ENCODE assay signal across 15 cellular contexts in genomic region chr11:63663809-63664208, GRCh38. TPM values are rescaled to one million over a fixed set of nuclear protein-coding genes. Genes with fewer than 3 reads are reported as not detected.
DNase-seq lines count a peak whose midpoint lies in the region; ATAC-seq and TF ChIP-seq lines count a peak whose summit lies in the region.
"Had no signal": no experiment of that assay in that cellular context is flagged by ENCODE, and none has a peak within 500 bp of the region (broad histone marks: within the 10 kb centered on the region; RNA-seq: fewer than 3 reads in every experiment).

No MANE protein-coding gene starts in this region.

- H3K27ac ChIP-seq in RWPE2 (ENCODE audit: poor library complexity, severe bottlenecking) (peak overlapping the region; percentile 65), trophoblast cell (ENCODE audit: low read depth, low read length) (peak overlapping the region; percentile 19), stomach (peak overlapping the region in 2 of 5 donors; percentile 29 to 44), upper lobe of right lung (no peak overlapping the region)

- H2BK120ac ChIP-seq in trophoblast cell (ENCODE audit: insufficient read depth, low read length, poor library complexity): no peak overlapping the region

- no peak for TF ChIP-seq CTCF in RWPE2 (IDR thresholded peaks at IDR 0.05; ENCODE audit: poor library complexity, severe bottlenecking)
- TF ChIP-seq CTCF in epithelial cell of esophagus (IDR thresholded peaks at IDR 0.05; ENCODE audit: insufficient read depth, low read depth, low read length, missing control alignments): no peak
- no peak for TF ChIP-seq CTCF in progenitor cell of endocrine pancreas (IDR thresholded peaks at IDR 0.05; ENCODE audit: unreplicated experiment)
- no peak for TF ChIP-seq CTCF in stomach (IDR thresholded peaks at IDR 0.05)
- no peak for TF ChIP-seq CTCF in upper lobe of right lung (IDR thresholded peaks at IDR 0.05)

- no peak overlapping the region for H4K8ac ChIP-seq in trophoblast cell (ENCODE audit: low read depth, low read length)

- no peaks in the 10 kb centered on the region for H3K79me2 ChIP-seq in trophoblast cell (ENCODE audit: control insufficient read depth, insufficient read depth, low read length, poor library complexity)

- no peak overlapping the region for H3K9ac ChIP-seq in trophoblast cell (ENCODE audit: low read length)

- H3K36me3 ChIP-seq in RWPE2 (ENCODE audit: low read depth): peaks cover 46% of the 10 kb centered on the region
- H3K36me3 ChIP-seq in trophoblast cell (ENCODE audit: control insufficient read depth in 1 of 2, insufficient read depth in 2 of 2, low read length in 2 of 2): peaks cover 0 to 3% of the 10 kb centered on the region in 2 experiments
- H3K36me3 ChIP-seq in stomach: peaks cover 0 to 10% (median 4%) of the 10 kb centered on the region in 4 donors
- H3K36me3 ChIP-seq in upper lobe of right lung: peaks cover 2% of the 10 kb centered on the region

- no peak overlapping the region for H3K23ac ChIP-seq in trophoblast cell (ENCODE audit: low read length)

- H2AFZ ChIP-seq in trophoblast cell (ENCODE audit: insufficient read depth, low read length, poor library complexity): no peak overlapping the region

- WGBS in trophoblast cell (ENCODE audit: extremely low coverage, insufficient coverage, insufficient read length): no CpG with 5 or more reads among the region's 1 CpG
- WGBS in stomach, 5 donors: 0% methylated on average over 1 of the region's 1 CpG

- no peak overlapping the region for H2BK5ac ChIP-seq in trophoblast cell (ENCODE audit: low read depth, low read length, poor library complexity)

- TF ChIP-seq POLR2A in stomach (IDR thresholded peaks at IDR 0.05): no peak

- H2AK5ac ChIP-seq in trophoblast cell (ENCODE audit: low read length): no peak overlapping the region

- no peak overlapping the region for H3K14ac ChIP-seq in trophoblast cell (ENCODE audit: low read length)

- TF ChIP-seq EP300 in stomach (IDR thresholded peaks at IDR 0.05): no peak

- H3K4me1 ChIP-seq in RWPE2 (ENCODE audit: insufficient read depth, poor library complexity, severe bottlenecking) (peaks cover 38% of the 10 kb centered on the region), trophoblast cell (ENCODE audit: control insufficient read depth in 1 of 2, insufficient read depth in 2 of 2, low read length in 2 of 2) (peaks cover 4 to 8% of the 10 kb centered on the region in 2 experiments), stomach (peaks cover 25 to 77% (median 53%) of the 10 kb centered on the region in 4 donors), upper lobe of right lung (peaks cover 42% of the 10 kb centered on the region)

- H3K27me3 ChIP-seq in RWPE2 (ENCODE audit: insufficient read depth, poor library complexity, severe bottlenecking): no peaks in the 10 kb centered on the region
- no peaks in the 10 kb centered on the region for H3K27me3 ChIP-seq in trophoblast cell (ENCODE audit: insufficient read depth, low read length)
- no peaks in the 10 kb centered on the region for H3K27me3 ChIP-seq in stomach
- no peaks in the 10 kb centered on the region for H3K27me3 ChIP-seq in upper lobe of right lung

- H3K27me3 Mint-ChIP-seq in progenitor cell of endocrine pancreas: no peaks in the 10 kb centered on the region
- H3K27me3 Mint-ChIP-seq: activated naive CD8-positive, alpha-beta T cell treated with anti-CD3 and anti-CD28 coated beads, Interleukin-2, amount 50 U/mL, for 24 hours had no signal

- no peak overlapping the region for H3K27ac Mint-ChIP-seq in progenitor cell of endocrine pancreas
- H3K27ac Mint-ChIP-seq: activated naive CD8-positive, alpha-beta T cell treated with anti-CD3 and anti-CD28 coated beads, Interleukin-2, amount 50 U/mL, for 24 hours had no signal

- peak; percentile 62 for ATAC-seq in RWPE2 (ENCODE audit: low read depth)
- ATAC-seq in upper lobe of right lung: no peak
- ATAC-seq: activated naive CD8-positive, alpha-beta T cell treated with anti-CD3 and anti-CD28 coated beads, Interleukin-2, amount 50 U/mL, for 24 hours had no signal

- H3K4me2 ChIP-seq in trophoblast cell (ENCODE audit: low read length): no peak overlapping the region

- H3K4me1 Mint-ChIP-seq in progenitor cell of endocrine pancreas (ENCODE audit: low read depth): no peaks in the 10 kb centered on the region

- DNase-seq in ELR (ENCODE audit: low read depth) (peak; percentile 88), RWPE2 (ENCODE audit: low spot score) (no peak), epithelial cell of esophagus (ENCODE audit: low read depth) (peak; percentile 81), trophoblast cell (no peak), progenitor cell of endocrine pancreas (ENCODE audit: low spot score, unreplicated experiment) (no peak), stomach (no peak), OCI-M1 (lab: John Stamatoyannopoulos, UW) (no peak), upper lobe of right lung (no peak)
- DNase-seq: activated naive CD8-positive, alpha-beta T cell treated with anti-CD3 and anti-CD28 coated beads, Interleukin-2, amount 50 U/mL, for 24 hours; activated T-cell treated with anti-CD3 and anti-CD28 coated beads for 4 hours; effector CD4-positive, alpha-beta T cell; GOT3; NCI-H1417 treated with DMSO at 0.1 percent for 48 hours; NCI-H526 treated with DMSO at 0.1 percent for 48 hours; retina had no signal

- no peak overlapping the region for H3K4ac ChIP-seq in trophoblast cell (ENCODE audit: low read depth, low read length)

- H2BK12ac ChIP-seq in trophoblast cell (ENCODE audit: low read length): no peak overlapping the region

- H3K4me3 Mint-ChIP-seq in progenitor cell of endocrine pancreas (ENCODE audit: low read depth): no peak overlapping the region
- H3K4me3 Mint-ChIP-seq: activated naive CD8-positive, alpha-beta T cell treated with anti-CD3 and anti-CD28 coated beads, Interleukin-2, amount 50 U/mL, for 24 hours had no signal

- H3K18ac ChIP-seq in trophoblast cell (ENCODE audit: low read length): no peak overlapping the region

- H4K91ac ChIP-seq in trophoblast cell (ENCODE audit: low read depth, low read length): no peak overlapping the region

- no peaks in the 10 kb centered on the region for H3K9me3 ChIP-seq in RWPE2 (ENCODE audit: severe bottlenecking)
- no peaks in the 10 kb centered on the region for H3K9me3 ChIP-seq in trophoblast cell (ENCODE audit: insufficient read depth, low read depth, low read length)
- no peaks in the 10 kb centered on the region for H3K9me3 ChIP-seq in stomach
- H3K9me3 ChIP-seq in upper lobe of right lung: no peaks in the 10 kb centered on the region

- intact Hi-C loops in stomach (cut with DNase I; ENCODE audit: low total_unique reads) (no loop called here), upper lobe of right lung (cut with DNase I) (no loop called here)

- no peaks in the 10 kb centered on the region for H3K36me3 Mint-ChIP-seq in progenitor cell of endocrine pancreas (ENCODE audit: insufficient read depth)

- no peak overlapping the region for H4K12ac ChIP-seq in trophoblast cell (ENCODE audit: low read depth, low read length)

- H3K79me1 ChIP-seq in trophoblast cell (ENCODE audit: low read length): no peaks in the 10 kb centered on the region

- no peaks in the 10 kb centered on the region for H3K9me3 Mint-ChIP-seq in progenitor cell of endocrine pancreas (ENCODE audit: low read depth)
- H3K9me3 Mint-ChIP-seq: activated naive CD8-positive, alpha-beta T cell treated with anti-CD3 and anti-CD28 coated beads, Interleukin-2, amount 50 U/mL, for 24 hours had no signal

- H3K4me3 ChIP-seq in RWPE2 (ENCODE audit: severe bottlenecking): no peak overlapping the region
- H3K4me3 ChIP-seq in epithelial cell of esophagus (ENCODE audit: low read length): no peak overlapping the region
- no peak overlapping the region for H3K4me3 ChIP-seq in trophoblast cell (ENCODE audit: low read depth, low read length)
- no peak overlapping the region for H3K4me3 ChIP-seq in stomach
- no peak overlapping the region for H3K4me3 ChIP-seq in upper lobe of right lung

RNA-seq across cellular contexts. Expression of gene ATL3, which starts 7.4 kb away (rescaled TPM):
- 17.6 and 18.0 TPM in 2 replicates for polyA plus RNA-seq in trophoblast cell (2013)
- total RNA-seq in progenitor cell of endocrine pancreas (9.4 and 11.7 TPM in 2 replicates), stomach (10 to 100 TPM; 10.1 to 99.3 (median 53.5) TPM), upper lobe of right lung (78.6 TPM)
- 10 to 100 TPM in 1 of 3 donors, 1 to 10 TPM in 2; 5.7 to 17.7 (median 8.0) TPM for polyA plus RNA-seq in stomach

RNA-seq across cellular contexts. Expression of gene RTN3, which starts 17.5 kb away (rescaled TPM):
- polyA plus RNA-seq in trophoblast cell (2013): 186 and 191 TPM in 2 replicates
- total RNA-seq in progenitor cell of endocrine pancreas: 151 and 159 TPM in 2 replicates
- 10 to 100 TPM; 22.2 to 83.8 (median 28.6) TPM for total RNA-seq in stomach
- polyA plus RNA-seq in stomach: 10 to 100 TPM; 26.6 to 61.0 (median 32.0) TPM
- total RNA-seq in upper lobe of right lung: 116 TPM

RNA-seq across cellular contexts. Expression of gene PLAAT3, which starts 49.6 kb away (rescaled TPM):
- 64.9 and 69.8 TPM in 2 replicates for polyA plus RNA-seq in trophoblast cell (2013)
- 41.9 and 46.3 TPM in 2 replicates for total RNA-seq in progenitor cell of endocrine pancreas
- 10 to 100 TPM in 3 of 5 donors, not detected in 2; 10.6 to 25.9 (median 21.0) TPM for total RNA-seq in stomach
- polyA plus RNA-seq in stomach: 10 to 100 TPM; 51.2 to 75.0 (median 52.5) TPM
- 70.3 TPM for total RNA-seq in upper lobe of right lung

Comparison
In these comparisons a context has a peak if more than half of its experiments do, and no peak if none do; other contexts are left out.
1. DNase-seq: peak in ELR (single experiment) and epithelial cell of esophagus (single experiment); none in RWPE2 (single experiment), trophoblast cell (0 of 2), progenitor cell of endocrine pancreas (single experiment), stomach (single experiment), OCI-M1 (single experiment) and upper lobe of right lung (single experiment).